Comparison of ENCODE assay signal across 8 cellular contexts in genomic region chr6:108681719-108682118, GRCh38.
DNase-seq lines count a peak whose midpoint lies in the region; ATAC-seq and TF ChIP-seq lines count a peak whose summit lies in the region.
"Not testable (repeated sequence)": the region's sequence is repeated elsewhere in the genome, so short reads cannot be mapped to it uniquely, and the experiment has no call there.

No MANE protein-coding gene starts in this region.

- not testable (repeated sequence) for H3K36me3 Mint-ChIP-seq in endothelial cell (ENCODE audit: low read depth, unreplicated experiment)

- CTCF ChIA-PET in AG04450 (lab: Charles Lee) = interaction anchor here (0.7 kb wide), 1 partner anchor 140 kb away, joined by 3 read pairs; no protein-coding TSS in a partner anchor

- H3K27me3 ChIP-seq in AG04450 (ENCODE audit: control insufficient read depth, insufficient read depth, low read length); GM23248 (replicated peaks; ENCODE audit: insufficient read depth); RWPE2 (ENCODE audit: insufficient read depth, poor library complexity, severe bottlenecking); adipocyte (replicated peaks; ENCODE audit: control insufficient read depth, insufficient read depth, low read length); left ventricle myocardium inferior (ENCODE audit: low read depth); osteoblast (ENCODE audit: insufficient read depth, low read length); skeletal muscle tissue (ENCODE audit: control insufficient read depth in 3 of 3, insufficient read depth in 3 of 3, low read length in 3 of 3): not testable (repeated sequence)

- peak; percentile 80 for ATAC-seq in RWPE2 (ENCODE audit: low read depth)

- not testable (repeated sequence) for H3K27ac Mint-ChIP-seq in endothelial cell (ENCODE audit: unreplicated experiment)

- H3K9me3 ChIP-seq in AG04450 (ENCODE audit: control insufficient read depth, insufficient read depth, low read length); GM23248 (ENCODE audit: low read depth); RWPE2 (ENCODE audit: severe bottlenecking); adipocyte (ENCODE audit: control insufficient read depth, low read length); left ventricle myocardium inferior (replicated peaks); osteoblast (ENCODE audit: low read depth, low read length); skeletal muscle tissue (ENCODE audit: control insufficient read depth in 3 of 3, low read length in 3 of 3): not testable (repeated sequence)

- not testable (repeated sequence) for DNase-seq in AG04450 (ENCODE audit: low read depth, low spot score); RWPE2 (ENCODE audit: low spot score); endothelial cell (ENCODE audit: low spot score); left ventricle myocardium inferior; osteoblast (ENCODE audit: insufficient read length, low spot score, missing footprints)
- peak; percentile 16 for DNase-seq in GM23248
- DNase-seq in adipocyte (ENCODE audit: low read depth) = peak; percentile 27

- not testable (repeated sequence) for H4K20me1 ChIP-seq in GM23248 (ENCODE audit: insufficient read depth); osteoblast (ENCODE audit: insufficient read depth, low read length)

- peaks cover 12% of the 10 kb centered on the region for H3K4me1 Mint-ChIP-seq in endothelial cell (ENCODE audit: unreplicated experiment)

- H3K9me2 ChIP-seq in GM23248 (ENCODE audit: insufficient read depth) = not testable (repeated sequence)

- intact Hi-C loops in left ventricle myocardium inferior (cut with micrococcal nuclease) = not testable (repeated sequence)

- H3K9ac ChIP-seq in GM23248; adipocyte (ENCODE audit: low read length); skeletal muscle tissue (ENCODE audit: low read depth in 1 of 3, low read length in 3 of 3): not testable (repeated sequence)

- WGBS in GM23248 (ENCODE audit: low coverage in 1 of 2, low lambda C conversion rate in 2 of 2, missing lambda C conversion rate in 2 of 2), 2 experiments = 71 to 88% methylated on average over 1 of the region's 1 CpG

- H3K4me2 ChIP-seq in GM23248 (ENCODE audit: unreplicated experiment) (peak overlapping the region; percentile 22), osteoblast (ENCODE audit: insufficient read depth, low read length) (peak overlapping the region; percentile 51)

- H3K79me2 ChIP-seq in GM23248 (ENCODE audit: insufficient read depth) (peaks cover 88% of the 10 kb centered on the region), osteoblast (ENCODE audit: insufficient read depth, low read length) (peaks cover 40% of the 10 kb centered on the region)

- not testable (repeated sequence) for TF ChIP-seq CTCF in AG04450 (IDR thresholded peaks at IDR 0.05; ENCODE audit: low read depth, low read length); RWPE2 (IDR thresholded peaks at IDR 0.05; ENCODE audit: poor library complexity, severe bottlenecking); endothelial cell (IDR thresholded peaks at IDR 0.05; ENCODE audit: unreplicated experiment); left ventricle myocardium inferior (IDR thresholded peaks at IDR 0.05; ENCODE audit: borderline replicate concordance); osteoblast (IDR thresholded peaks at IDR 0.05; ENCODE audit: extremely low read depth, low read depth, low read length)

- in situ Hi-C loops in GM23248 (cut with MboI) = not testable (repeated sequence)

- H3K36me3 ChIP-seq in GM23248 (ENCODE audit: low read depth); osteoblast (ENCODE audit: insufficient read depth, low read length); skeletal muscle tissue (ENCODE audit: control insufficient read depth in 3 of 3, insufficient read depth in 3 of 3, low read length in 3 of 3): not testable (repeated sequence)
- H3K36me3 ChIP-seq in RWPE2 (ENCODE audit: low read depth) (peaks cover 12% of the 10 kb centered on the region), adipocyte (ENCODE audit: control insufficient read depth, insufficient read depth, low read length, severe bottlenecking) (peaks cover 33% of the 10 kb centered on the region), left ventricle myocardium inferior (peaks cover 15% of the 10 kb centered on the region)

- not testable (repeated sequence) for H3K4me3 ChIP-seq in AG04450 (ENCODE audit: low read depth, low read length); GM23248; RWPE2 (ENCODE audit: severe bottlenecking); adipocyte (ENCODE audit: low read length); left ventricle myocardium inferior; osteoblast (ENCODE audit: insufficient read depth, low read length); skeletal muscle tissue (ENCODE audit: low read length in 3 of 3)

- not testable (repeated sequence) for H3K27me3 Mint-ChIP-seq in endothelial cell (ENCODE audit: unreplicated experiment)

- POLR2A ChIA-PET in AG04450 (lab: Yijun Ruan, JAX) = interaction anchor here (0.6 kb wide), 1 partner anchor 124 kb away, joined by 3 read pairs; no protein-coding TSS in a partner anchor

- H3K4me3 Mint-ChIP-seq in endothelial cell (ENCODE audit: unreplicated experiment) = peak overlapping the region; percentile 51

- H3K9me3 Mint-ChIP-seq in endothelial cell (ENCODE audit: unreplicated experiment) = not testable (repeated sequence)

- H3K27ac ChIP-seq in AG04450 (ENCODE audit: low read depth, low read length) (peak overlapping the region; percentile 57), GM23248 (peak overlapping the region; percentile 1; the same call in 1 of the 2 replicates), RWPE2 (ENCODE audit: poor library complexity, severe bottlenecking) (peak overlapping the region; percentile 42), left ventricle myocardium inferior (replicated peaks) (peak overlapping the region; percentile 51), osteoblast (ENCODE audit: low read depth, low read length) (peak overlapping the region; percentile 28), skeletal muscle tissue (ENCODE audit: low read depth, low read length) (peak overlapping the region; percentile 62)

- H3K4me1 ChIP-seq in GM23248 (ENCODE audit: insufficient read depth) = not testable (repeated sequence)
- H3K4me1 ChIP-seq in RWPE2 (ENCODE audit: insufficient read depth, poor library complexity, severe bottlenecking) (peaks cover 16% of the 10 kb centered on the region), adipocyte (ENCODE audit: control insufficient read depth, insufficient read depth, low read length) (peaks cover 32% of the 10 kb centered on the region), left ventricle myocardium inferior (peaks cover 66% of the 10 kb centered on the region), osteoblast (ENCODE audit: insufficient read depth, low read length) (peaks cover 16% of the 10 kb centered on the region), skeletal muscle tissue (ENCODE audit: control insufficient read depth in 3 of 3, insufficient read depth in 3 of 3, low read length in 3 of 3) (peaks cover 37 to 55% (median 50%) of the 10 kb centered on the region in 3 donors)

- not testable (repeated sequence) for H3F3A ChIP-seq in GM23248 (ENCODE audit: insufficient read depth)

- not testable (repeated sequence) for H2AFZ ChIP-seq in GM23248; osteoblast (ENCODE audit: low read length)

Comparison
In these comparisons a context has a peak if more than half of its experiments do, and no peak if none do; other contexts are left out.
1. H3K27ac ChIP-seq: peak in every context shown above with its lines; median percentile 62 in skeletal muscle tissue; 57 in AG04450; 51 in left ventricle myocardium inferior; 42 in RWPE2; 28 in osteoblast; 1 in GM23248.